9 cellular contexts compared by ENCODE assay signal in the genomic region with DNA sequence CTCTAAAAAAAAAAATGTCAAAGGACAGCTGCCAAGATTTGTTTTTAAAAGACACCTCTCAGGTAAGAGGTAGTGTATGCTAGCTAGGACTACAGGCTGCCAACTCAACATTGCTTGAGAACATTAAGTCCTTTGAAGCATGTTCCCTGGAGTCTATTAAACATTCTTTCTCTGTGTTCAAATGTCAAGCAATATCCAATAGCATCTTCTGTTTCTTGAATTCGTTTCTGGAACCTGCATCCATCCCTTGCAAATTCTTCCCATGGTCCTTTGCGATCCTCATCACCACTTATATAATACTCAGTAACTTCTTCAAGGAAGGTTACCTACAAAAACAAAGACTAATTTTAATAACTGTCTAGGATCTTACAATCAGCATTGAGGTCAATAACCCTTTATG. TPM values are rescaled to one million over a fixed set of nuclear protein-coding genes. Genes with fewer than 3 reads are reported as not detected.
DNase-seq lines count a peak whose midpoint lies in the region; TF ChIP-seq lines count a peak whose summit lies in the region.
"Had no signal": no experiment of that assay in that cellular context is flagged by ENCODE, and none has a peak within 500 bp of the region (broad histone marks: within the 10 kb centered on the region; RNA-seq: fewer than 3 reads in every experiment).

No MANE protein-coding gene starts in this region.

- H3K27me3 ChIP-seq in MG63, result no peaks in the 10 kb centered on the region
- no peaks in the 10 kb centered on the region for H3K27me3 ChIP-seq in colonic mucosa
- H3K27me3 ChIP-seq in neuronal stem cell (ENCODE audit: control insufficient read depth in 3 of 3, insufficient read depth in 3 of 3, low read depth in 1 of 3, low read length in 3 of 3), result no peaks in the 10 kb centered on the region

- TF ChIP-seq CTCF in Calu3 (IDR thresholded peaks at IDR 0.05; ENCODE audit: unreplicated experiment) (no peak), colonic mucosa (IDR thresholded peaks at IDR 0.05) (no peak), osteocyte (IDR thresholded peaks at IDR 0.05) (no peak)

- no peaks in the 10 kb centered on the region for H3K27me3 Mint-ChIP-seq in Calu3 (ENCODE audit: unreplicated experiment)
- no peaks in the 10 kb centered on the region for H3K27me3 Mint-ChIP-seq in osteocyte (ENCODE audit: unreplicated experiment)

- no peak overlapping the region for H2AFZ ChIP-seq in neuronal stem cell (ENCODE audit: low read length)

- no peaks in the 10 kb centered on the region for H3K9me3 Mint-ChIP-seq in Calu3 (ENCODE audit: low read depth, unreplicated experiment)
- no peaks in the 10 kb centered on the region for H3K9me3 Mint-ChIP-seq in osteocyte (ENCODE audit: unreplicated experiment)

- no peak overlapping the region for H4K8ac ChIP-seq in neuronal stem cell (ENCODE audit: low read depth, low read length)

- WGBS in neuronal stem cell (ENCODE audit: extremely low coverage in 2 of 2, insufficient read length in 2 of 2, insufficient replicate concordance in 1 of 2), 2 donors, result no CpG with 5 or more reads among the region's 2 CpGs

- H2BK12ac ChIP-seq in neuronal stem cell (ENCODE audit: low read length), result no peak overlapping the region

- H3K4me3 ChIP-seq in MG63 (peak overlapping the region; percentile 91), colonic mucosa (no peak overlapping the region), neuronal stem cell (ENCODE audit: low read length in 2 of 2) (no peak overlapping the region)

- H2BK120ac ChIP-seq in neuronal stem cell (ENCODE audit: low read depth, low read length), result no peak overlapping the region

- H3K4me3 Mint-ChIP-seq in Calu3 (ENCODE audit: low read depth, unreplicated experiment) (peak overlapping the region; percentile 96), osteocyte (ENCODE audit: unreplicated experiment) (peak overlapping the region; percentile 98)

- no peak overlapping the region for H2BK15ac ChIP-seq in neuronal stem cell (ENCODE audit: low read length)

- no peak overlapping the region for H3K4ac ChIP-seq in neuronal stem cell (ENCODE audit: low read length)

- H3K4me1 ChIP-seq in colonic mucosa (peaks cover 6% of the 10 kb centered on the region), neuronal stem cell (ENCODE audit: control insufficient read depth in 2 of 2, insufficient read depth in 1 of 2, low read depth in 1 of 2, low read length in 2 of 2) (no peaks in the 10 kb centered on the region)

- DNase-seq in Calu3 (no peak), MG63 (no peak), colonic mucosa (peak; percentile 4), osteocyte (ENCODE audit: extremely low spot score, unreplicated experiment) (no peak), midbrain (lab: John Stamatoyannopoulos, UW) (no peak), neuronal stem cell (ENCODE audit: low spot score) (no peak), amygdala (lab: John Stamatoyannopoulos, UW) (no peak)
- no peak for DNase-seq in activated naive CD4-positive, alpha-beta T cell (lab: John Stamatoyannopoulos, UW)
- DNase-seq: cerebellar nuclear complex had no signal

- no peaks in the 10 kb centered on the region for H3K79me1 ChIP-seq in neuronal stem cell (ENCODE audit: low read depth, low read length)

- H3K9ac ChIP-seq in colonic mucosa (ENCODE audit: low read depth in 2 of 2, low read length in 2 of 2) (no peak overlapping the region), neuronal stem cell (ENCODE audit: low read depth, low read length, poor library complexity) (no peak overlapping the region)

- no peak overlapping the region for H3K14ac ChIP-seq in neuronal stem cell (ENCODE audit: low read length)

- H3K23ac ChIP-seq in neuronal stem cell (ENCODE audit: low read depth, low read length, poor library complexity), result no peak overlapping the region

- CTCF ChIA-PET in Calu3 (lab: Charles Lee), result no interaction called here

- peak overlapping the region; percentile 44 for H3K27ac Mint-ChIP-seq in Calu3 (ENCODE audit: unreplicated experiment)
- no peak overlapping the region for H3K27ac Mint-ChIP-seq in osteocyte (ENCODE audit: unreplicated experiment)

- no peak overlapping the region for H3K27ac ChIP-seq in colonic mucosa
- H3K27ac ChIP-seq in neuronal stem cell (replicated peaks; ENCODE audit: low read length), result no peak overlapping the region

- H3K36me3 Mint-ChIP-seq in Calu3 (ENCODE audit: insufficient read depth, unreplicated experiment) (peaks cover 92% of the 10 kb centered on the region), osteocyte (ENCODE audit: unreplicated experiment) (peaks cover 35% of the 10 kb centered on the region)

- H3K18ac ChIP-seq in neuronal stem cell (ENCODE audit: low read length), result no peak overlapping the region

- intact Hi-C loops in Calu3 (cut with micrococcal nuclease; ENCODE audit: unreplicated experiment), result no loop called here
- intact Hi-C loops in colonic mucosa (cut with DNase I), result no loop called here

- H3K9me3 ChIP-seq in MG63 (no peaks in the 10 kb centered on the region), colonic mucosa (no peaks in the 10 kb centered on the region), neuronal stem cell (replicated peaks in 1 of 2; ENCODE audit: control insufficient read depth in 2 of 2, insufficient read depth in 1 of 2, low read depth in 1 of 2, low read length in 2 of 2) (no peaks in the 10 kb centered on the region)

- no peak overlapping the region for H2BK5ac ChIP-seq in neuronal stem cell (ENCODE audit: low read length)

- peaks cover 3% of the 10 kb centered on the region for H3K4me1 Mint-ChIP-seq in Calu3 (ENCODE audit: low read depth, unreplicated experiment)
- peaks cover 17% of the 10 kb centered on the region for H3K4me1 Mint-ChIP-seq in osteocyte (ENCODE audit: unreplicated experiment)

- BruUV-seq in Calu3 (replicated peaks; lab: Mats Ljungman, UMichigan), result no TSS peak

- H4K91ac ChIP-seq in neuronal stem cell (ENCODE audit: low read depth, low read length, poor library complexity), result no peak overlapping the region

- no peak overlapping the region for H2AK5ac ChIP-seq in neuronal stem cell (ENCODE audit: low read depth, low read length)

- no peak overlapping the region for H3K4me2 ChIP-seq in neuronal stem cell (ENCODE audit: insufficient read depth, low read length, poor library complexity, severe bottlenecking)

- H3K36me3 ChIP-seq in MG63, result peaks cover 98% of the 10 kb centered on the region
- H3K36me3 ChIP-seq in colonic mucosa, result peaks cover 5% of the 10 kb centered on the region
- peaks cover 6 to 93% of the 10 kb centered on the region in 2 donors for H3K36me3 ChIP-seq in neuronal stem cell (replicated peaks in 1 of 2; ENCODE audit: control insufficient read depth in 2 of 2, insufficient read depth in 2 of 2, low read length in 2 of 2)

RNA-seq across cellular contexts. Expression of a gene that starts 5.6 kb away (rescaled TPM):
- total RNA-seq in Calu3 (2022) (65.2 and 68.8 TPM in 2 replicates), colonic mucosa (10 to 100 TPM; 50.8 to 79.6 TPM), osteocyte (46.1 and 47.4 TPM in 2 replicates)
- 35.0 and 36.8 TPM in 2 replicates for total RNA-seq in MG63 (2014; rRNA removed; shearing (Covaris generic); ENCODE audit: low replicate concordance)
- polyA plus RNA-seq in neuronal stem cell (2013, experiment 1 of 2), result 18.4 TPM
- polyA plus RNA-seq in neuronal stem cell (2013, experiment 2 of 2), result 19.2 TPM

RNA-seq across cellular contexts. Expression of a gene that starts 46.3 kb away (rescaled TPM):
- total RNA-seq in Calu3 (2022) (94.9 and 101 TPM in 2 replicates), colonic mucosa (100 to 1,000 TPM in 1 of 2 donors, 10 to 100 TPM in 1; 84.5 to 165 TPM), osteocyte (0.24 and 0.26 TPM in 2 replicates)
- not detected in 2 replicates for total RNA-seq in MG63 (2014; rRNA removed; shearing (Covaris generic); ENCODE audit: low replicate concordance)
- 0.49 TPM for polyA plus RNA-seq in neuronal stem cell (2013, experiment 1 of 2)
- 0.48 TPM for polyA plus RNA-seq in neuronal stem cell (2013, experiment 2 of 2)

Comparison
In these comparisons a context has a peak if more than half of its experiments do, and no peak if none do; other contexts are left out.
1. RNA of a gene that starts 46.3 kb away (total RNA-seq): 84.5 to 165 TPM in colonic mucosa and 94.9 to 101 TPM in Calu3; 0.24 to 0.26 TPM in osteocyte and not detected in MG63; every median in the first group is over 10 times any median in the second.